In the genomic region with DNA sequence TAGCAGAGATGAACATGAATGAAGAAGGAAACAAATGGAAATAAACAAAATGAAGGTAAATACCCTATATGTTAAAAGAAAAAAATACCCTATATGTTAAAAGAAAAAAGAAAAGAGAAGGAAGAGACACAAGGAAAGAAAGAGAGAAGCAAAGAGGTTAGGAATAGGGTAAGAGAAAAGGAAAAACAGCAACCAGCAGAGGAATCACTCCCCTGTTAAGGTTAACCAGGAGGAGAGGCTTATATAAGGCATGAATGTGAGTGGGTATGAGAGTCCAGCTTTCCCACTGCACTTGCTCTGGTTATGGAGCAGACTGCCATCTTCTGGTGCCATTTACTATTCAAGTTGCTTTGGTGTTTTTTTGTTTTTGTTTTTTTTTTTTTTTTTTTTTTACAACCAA, we compare ENCODE assay signal across 8 cellular contexts. TPM values are rescaled to one million over a fixed set of nuclear protein-coding genes. Genes with fewer than 3 reads are reported as not detected.
DNase-seq lines count a peak whose midpoint lies in the region; ATAC-seq, FAIRE-seq and TF ChIP-seq lines count a peak whose summit lies in the region.

No MANE protein-coding gene starts in this region.

- POLR2A ChIA-PET in HepG2 (lab: Yijun Ruan, JAX) (interaction anchor here (0.6 to 18.7 kb wide), 5 partner anchors 14 to 230 kb away, joined by 3 to 1053 read pairs (median 3); partner anchors contain the start of genes HOMEZ and PABPN1), RWPE1 (lab: Yijun Ruan, JAX; ENCODE audit: low non-redundant PET) (interaction anchor here (1.0 kb wide), 1 partner anchor 13 kb away, joined by 5 read pairs; the partner anchor contains the start of gene HOMEZ)

- no TSS peak for BruUV-seq in HepG2 (replicated peaks; lab: Mats Ljungman, UMichigan)

- H3K36me3 ChIP-seq in HepG2 (replicated peaks in 1 of 2; ENCODE audit: control insufficient read depth in 1 of 2, insufficient read depth in 2 of 2, low read length in 2 of 2) (peaks cover 3% of the 10 kb centered on the region in 2 experiments; a peak in 1 of 5 replicates), right lobe of liver (peaks cover 0 to 10% (median 0%) of the 10 kb centered on the region in 4 donors)

- peak; percentile 87 for DNase-seq in HepG2 (ENCODE audit: low spot score)
- DNase-seq in right lobe of liver: no peak
- no peak for DNase-seq in RWPE1 (ENCODE audit: low spot score)
- DNase-seq in epithelial cell of prostate (ENCODE audit: low read depth, low spot score): peak; percentile 45
- DNase-seq in retina: peak; percentile 21
- no peak for DNase-seq in islet precursor cell
- DNase-seq in NK-92 (lab: John Stamatoyannopoulos, UW; ENCODE audit: unreplicated experiment): no peak

- TF ChIP-seq EP300 in HepG2 (IDR thresholded peaks at IDR 0.05; ENCODE audit: low read depth in 2 of 2, low read length in 2 of 2): no peak
- TF ChIP-seq EP300 in HepG2 (CRISPR knock-in tag; IDR thresholded peaks at IDR 0.05; ENCODE audit: borderline replicate concordance): no peak

- TF ChIP-seq CTCF in HepG2 (CRISPR knock-in tag; IDR thresholded peaks at IDR 0.05): peak; percentile 67
- TF ChIP-seq CTCF in right lobe of liver (IDR thresholded peaks at IDR 0.05): peak in 2 of 4 donors; percentile 22
- peak; percentile 28 for TF ChIP-seq CTCF in RWPE1 (conservative IDR thresholded peaks at IDR 0.05; ENCODE audit: low read depth)

- ATAC-seq in HepG2 (no peak), right lobe of liver (no peak), GM19351 (IDR thresholded peaks at IDR 0.05; ENCODE audit: unreplicated experiment) (no peak)

- no peak overlapping the region for H3K9ac ChIP-seq in HepG2 (ENCODE audit: insufficient read depth, low read depth, low read length)

- intact Hi-C loops in HepG2 (cut with micrococcal nuclease; ENCODE audit: unreplicated experiment): loop anchor here (1.0 to 5.0 kb wide), 2 partner anchors 34 to 177 kb away; no protein-coding TSS in a partner anchor
- intact Hi-C loops in right lobe of liver (cut with DNase I): no loop called here

- in situ Hi-C loops in HepG2 (cut with HindIII; ENCODE audit: extremely low pct_ligation_motif_present, low pct_unique_long_range_greater_than_20kb): loop anchor here (5.0 kb wide), 1 partner anchor 37 kb away; no protein-coding TSS in a partner anchor

- TF ChIP-seq RAD21 in HepG2 (CRISPR knock-in tag; IDR thresholded peaks at IDR 0.05): no peak

- H2AFZ ChIP-seq in HepG2 (ENCODE audit: low read length): no peak overlapping the region

- H3K27ac ChIP-seq in HepG2 (ENCODE audit: extremely low read length, insufficient read depth, low read length): peak overlapping the region; percentile 12
- peak overlapping the region in 1 of 3 donors; percentile 98 for H3K27ac ChIP-seq in right lobe of liver
- H3K27ac ChIP-seq in RWPE1: no peak overlapping the region
- peak overlapping the region; percentile 85 for H3K27ac ChIP-seq in epithelial cell of prostate

- TF ChIP-seq POLR2A in HepG2 (IDR thresholded peaks at IDR 0.05; ENCODE audit: insufficient read depth in 1 of 2, low read depth in 2 of 2, low read length in 2 of 2): peak in 1 of 2 experiments; percentile 32; a peak in 1 of 4 replicates
- no peak for TF ChIP-seq POLR2A in right lobe of liver (IDR thresholded peaks at IDR 0.05)

- peak; percentile 68 for FAIRE-seq in HepG2 (lab: Jason Lieb, UNC)

- H3K4me2 ChIP-seq in HepG2 (ENCODE audit: low read depth, low read length): peak overlapping the region; percentile 99; the same call in 1 of the 2 replicates

- H3K4me1 ChIP-seq in HepG2 (ENCODE audit: insufficient read depth, low read length) (peaks cover 48% of the 10 kb centered on the region), right lobe of liver (peaks cover 0 to 9% (median 3%) of the 10 kb centered on the region in 4 donors)

- H3K4me3 ChIP-seq in HepG2 (replicated peaks in 1 of 3; ENCODE audit: insufficient read depth in 1 of 3, low read depth in 2 of 3, low read length in 3 of 3) (no peak overlapping the region), right lobe of liver (no peak overlapping the region)

- peaks cover 4% of the 10 kb centered on the region for H3K79me2 ChIP-seq in HepG2 (ENCODE audit: insufficient read depth, low read length)

- H3K27me3 ChIP-seq in HepG2 (ENCODE audit: control insufficient read depth in 1 of 2, insufficient read depth in 2 of 2, low read length in 2 of 2): no peaks in the 10 kb centered on the region; a peak in 1 of 5 replicates
- no peaks in the 10 kb centered on the region for H3K27me3 ChIP-seq in right lobe of liver

- no peaks in the 10 kb centered on the region for H4K20me1 ChIP-seq in HepG2 (ENCODE audit: insufficient read depth, low read length)

- CTCF ChIA-PET in HepG2 (lab: Yijun Ruan, JAX; ENCODE audit: low intra/inter-chr PET ratio, low total read pairs): interaction anchor here (1.0 to 2.4 kb wide), 4 partner anchors 21 to 179 kb away, joined by 3 to 17 read pairs (median 8); no protein-coding TSS in a partner anchor
- CTCF ChIA-PET in RWPE1 (lab: Yijun Ruan, JAX): interaction anchor here (0.6 to 0.8 kb wide), 8 partner anchors 12 to 202 kb away, joined by 3 to 9 read pairs (median 6); no protein-coding TSS in a partner anchor

- H3K9me3 ChIP-seq in HepG2 (ENCODE audit: low read length) (no peaks in the 10 kb centered on the region), right lobe of liver (no peaks in the 10 kb centered on the region)

RNA-seq across cellular contexts. Expression of gene PPP1R3E, which starts 3.1 kb away (rescaled TPM):
- total RNA-seq in HepG2 (2016; rRNA removed; fragmentation: Illumina TruSeq; extraction: Trizol) (8.3 and 16.5 TPM in 2 replicates), right lobe of liver (10 to 100 TPM in 2 of 6 experiments, 1 to 10 TPM in 4; 4.0 to 11.1 (median 8.1) TPM)
- total RNA-seq in HepG2 (2016; cell fraction: cytosol; rRNA removed; fragmentation: Illumina TruSeq; extraction: Trizol; ENCODE audit: low read depth): 2.5 and 3.0 TPM in 2 replicates
- total RNA-seq in HepG2 (2016; cell fraction: insoluble cytoplasmic fraction; rRNA removed; fragmentation: Illumina TruSeq; extraction: Trizol): 8.0 and 15.9 TPM in 2 replicates
- 7.4 and 8.8 TPM in 2 replicates for total RNA-seq in HepG2 (2016; cell fraction: membrane; rRNA removed; fragmentation: Illumina TruSeq; extraction: Trizol)
- total RNA-seq in HepG2 (2016; cell fraction: nucleus; rRNA removed; fragmentation: Illumina TruSeq; extraction: Trizol): 19.8 and 23.1 TPM in 2 replicates
- 22.5 and 26.5 TPM in 2 replicates for polyA plus RNA-seq in HepG2 (2011; rRNA removed)
- 7.4 and 8.8 TPM in 2 replicates for polyA plus RNA-seq in HepG2 (2011; cell fraction: cytosol; rRNA removed)
- polyA plus RNA-seq in HepG2 (2011; cell fraction: nucleus; rRNA removed): 76.6 and 82.6 TPM in 2 replicates
- polyA plus RNA-seq in HepG2 (2012): 17.5 and 26.4 TPM in 2 replicates
- 3.7 and 5.1 TPM in 2 replicates for polyA plus RNA-seq in HepG2 (2016; cell fraction: cytosol; fragmentation: Illumina TruSeq; extraction: Trizol; ENCODE audit: low read depth)
- 11.7 and 14.7 TPM in 2 replicates for polyA plus RNA-seq in HepG2 (2016; cell fraction: insoluble cytoplasmic fraction; fragmentation: Illumina TruSeq; extraction: Trizol; ENCODE audit: low read depth)
- polyA plus RNA-seq in HepG2 (2016; cell fraction: membrane; fragmentation: Illumina TruSeq; extraction: Trizol; ENCODE audit: low read depth): 7.2 and 7.4 TPM in 2 replicates
- polyA plus RNA-seq in HepG2 (2016; cell fraction: nucleus; fragmentation: Illumina TruSeq; extraction: Trizol; ENCODE audit: insufficient read depth, low read depth): 47.6 and 61.8 TPM in 2 replicates
- 10.2 and 19.7 TPM in 2 replicates for polyA minus RNA-seq in HepG2 (2011; rRNA and poly(A)+ RNA removed; ENCODE audit: low replicate concordance)
- 2.6 and 4.5 TPM in 2 replicates for polyA minus RNA-seq in HepG2 (2011; cell fraction: cytosol; rRNA and poly(A)+ RNA removed)
- polyA minus RNA-seq in HepG2 (2011; cell fraction: nucleus; rRNA and poly(A)+ RNA removed): 55.5 and 56.2 TPM in 2 replicates

RNA-seq across cellular contexts. Expression of gene BCL2L2, which starts 7.1 kb away (rescaled TPM):
- 26.6 and 28.1 TPM in 2 replicates for total RNA-seq in HepG2 (2016; rRNA removed; fragmentation: Illumina TruSeq; extraction: Trizol)
- total RNA-seq in HepG2 (2016; cell fraction: cytosol; rRNA removed; fragmentation: Illumina TruSeq; extraction: Trizol; ENCODE audit: low read depth): 5.8 and 7.1 TPM in 2 replicates
- 23.5 and 29.8 TPM in 2 replicates for total RNA-seq in HepG2 (2016; cell fraction: insoluble cytoplasmic fraction; rRNA removed; fragmentation: Illumina TruSeq; extraction: Trizol)
- 24.4 and 25.0 TPM in 2 replicates for total RNA-seq in HepG2 (2016; cell fraction: membrane; rRNA removed; fragmentation: Illumina TruSeq; extraction: Trizol)
- 38.0 and 39.0 TPM in 2 replicates for total RNA-seq in HepG2 (2016; cell fraction: nucleus; rRNA removed; fragmentation: Illumina TruSeq; extraction: Trizol)
- 49.8 and 58.5 TPM in 2 replicates for polyA plus RNA-seq in HepG2 (2011; rRNA removed)
- 47.5 and 52.5 TPM in 2 replicates for polyA plus RNA-seq in HepG2 (2011; cell fraction: cytosol; rRNA removed)
- 125 and 134 TPM in 2 replicates for polyA plus RNA-seq in HepG2 (2011; cell fraction: nucleus; rRNA removed)
- polyA plus RNA-seq in HepG2 (2012): 58.4 and 61.4 TPM in 2 replicates
- polyA plus RNA-seq in HepG2 (2016; cell fraction: cytosol; fragmentation: Illumina TruSeq; extraction: Trizol; ENCODE audit: low read depth): 5.0 and 5.6 TPM in 2 replicates
- polyA plus RNA-seq in HepG2 (2016; cell fraction: insoluble cytoplasmic fraction; fragmentation: Illumina TruSeq; extraction: Trizol; ENCODE audit: low read depth): 24.9 and 26.1 TPM in 2 replicates
- polyA plus RNA-seq in HepG2 (2016; cell fraction: membrane; fragmentation: Illumina TruSeq; extraction: Trizol; ENCODE audit: low read depth): 16.9 and 17.1 TPM in 2 replicates
- 62.1 and 68.2 TPM in 2 replicates for polyA plus RNA-seq in HepG2 (2016; cell fraction: nucleus; fragmentation: Illumina TruSeq; extraction: Trizol; ENCODE audit: insufficient read depth, low read depth)
- 14.9 and 41.6 TPM in 2 replicates for polyA minus RNA-seq in HepG2 (2011; rRNA and poly(A)+ RNA removed; ENCODE audit: low replicate concordance)
- polyA minus RNA-seq in HepG2 (2011; cell fraction: cytosol; rRNA and poly(A)+ RNA removed): 15.1 and 17.5 TPM in 2 replicates
- 64.5 and 72.0 TPM in 2 replicates for polyA minus RNA-seq in HepG2 (2011; cell fraction: nucleus; rRNA and poly(A)+ RNA removed)
- 10 to 100 TPM in 4 of 6 experiments, 1 to 10 TPM in 2; 8.8 to 15.8 (median 12.1) TPM for total RNA-seq in right lobe of liver

RNA-seq across cellular contexts. Expression of gene HOMEZ, which starts 13.6 kb away (rescaled TPM):
- total RNA-seq in HepG2 (2016; rRNA removed; fragmentation: Illumina TruSeq; extraction: Trizol) (13.6 and 14.5 TPM in 2 replicates), right lobe of liver (1 to 10 TPM; 3.4 to 8.8 (median 5.3) TPM)
- total RNA-seq in HepG2 (2016; cell fraction: cytosol; rRNA removed; fragmentation: Illumina TruSeq; extraction: Trizol; ENCODE audit: low read depth): 11.3 and 13.1 TPM in 2 replicates
- 10.5 and 16.1 TPM in 2 replicates for total RNA-seq in HepG2 (2016; cell fraction: insoluble cytoplasmic fraction; rRNA removed; fragmentation: Illumina TruSeq; extraction: Trizol)
- total RNA-seq in HepG2 (2016; cell fraction: membrane; rRNA removed; fragmentation: Illumina TruSeq; extraction: Trizol): 14.8 and 16.4 TPM in 2 replicates
- total RNA-seq in HepG2 (2016; cell fraction: nucleus; rRNA removed; fragmentation: Illumina TruSeq; extraction: Trizol): 10.9 and 15.9 TPM in 2 replicates
- 31.8 and 35.0 TPM in 2 replicates for polyA plus RNA-seq in HepG2 (2011; rRNA removed)
- 26.7 and 26.8 TPM in 2 replicates for polyA plus RNA-seq in HepG2 (2011; cell fraction: cytosol; rRNA removed)
- polyA plus RNA-seq in HepG2 (2011; cell fraction: nucleus; rRNA removed): 13.9 and 15.8 TPM in 2 replicates
- 11.3 and 15.2 TPM in 2 replicates for polyA plus RNA-seq in HepG2 (2012)
- 29.8 and 33.7 TPM in 2 replicates for polyA plus RNA-seq in HepG2 (2016; cell fraction: cytosol; fragmentation: Illumina TruSeq; extraction: Trizol; ENCODE audit: low read depth)
- 16.7 and 23.2 TPM in 2 replicates for polyA plus RNA-seq in HepG2 (2016; cell fraction: insoluble cytoplasmic fraction; fragmentation: Illumina TruSeq; extraction: Trizol; ENCODE audit: low read depth)
- polyA plus RNA-seq in HepG2 (2016; cell fraction: membrane; fragmentation: Illumina TruSeq; extraction: Trizol; ENCODE audit: low read depth): 23.7 and 26.4 TPM in 2 replicates
- polyA plus RNA-seq in HepG2 (2016; cell fraction: nucleus; fragmentation: Illumina TruSeq; extraction: Trizol; ENCODE audit: insufficient read depth, low read depth): 20.7 and 24.1 TPM in 2 replicates
- polyA minus RNA-seq in HepG2 (2011; rRNA and poly(A)+ RNA removed; ENCODE audit: low replicate concordance): 56.0 and 72.1 TPM in 2 replicates
- 22.0 and 25.8 TPM in 2 replicates for polyA minus RNA-seq in HepG2 (2011; cell fraction: cytosol; rRNA and poly(A)+ RNA removed)
- 19.6 and 28.8 TPM in 2 replicates for polyA minus RNA-seq in HepG2 (2011; cell fraction: nucleus; rRNA and poly(A)+ RNA removed)

RNA-seq across cellular contexts. Expression of gene PABPN1, which starts 21.7 kb away (rescaled TPM):
- total RNA-seq in HepG2 (2016; rRNA removed; fragmentation: Illumina TruSeq; extraction: Trizol) (173 and 233 TPM in 2 replicates), right lobe of liver (10 to 100 TPM; 23.6 to 95.3 (median 64.6) TPM)
- total RNA-seq in HepG2 (2016; cell fraction: cytosol; rRNA removed; fragmentation: Illumina TruSeq; extraction: Trizol; ENCODE audit: low read depth): 164 and 170 TPM in 2 replicates
- total RNA-seq in HepG2 (2016; cell fraction: insoluble cytoplasmic fraction; rRNA removed; fragmentation: Illumina TruSeq; extraction: Trizol): 151 and 261 TPM in 2 replicates
- 240 and 258 TPM in 2 replicates for total RNA-seq in HepG2 (2016; cell fraction: membrane; rRNA removed; fragmentation: Illumina TruSeq; extraction: Trizol)
- 233 and 257 TPM in 2 replicates for total RNA-seq in HepG2 (2016; cell fraction: nucleus; rRNA removed; fragmentation: Illumina TruSeq; extraction: Trizol)
- 524 and 560 TPM in 2 replicates for polyA plus RNA-seq in HepG2 (2011; rRNA removed)
- polyA plus RNA-seq in HepG2 (2011; cell fraction: cytosol; rRNA removed): 223 and 254 TPM in 2 replicates
- polyA plus RNA-seq in HepG2 (2011; cell fraction: nucleus; rRNA removed): 1,653 and 1,890 TPM in 2 replicates
- polyA plus RNA-seq in HepG2 (2012): 250 and 273 TPM in 2 replicates
- polyA plus RNA-seq in HepG2 (2016; cell fraction: cytosol; fragmentation: Illumina TruSeq; extraction: Trizol; ENCODE audit: low read depth): 203 and 217 TPM in 2 replicates
- polyA plus RNA-seq in HepG2 (2016; cell fraction: insoluble cytoplasmic fraction; fragmentation: Illumina TruSeq; extraction: Trizol; ENCODE audit: low read depth): 267 and 292 TPM in 2 replicates
- 282 and 307 TPM in 2 replicates for polyA plus RNA-seq in HepG2 (2016; cell fraction: membrane; fragmentation: Illumina TruSeq; extraction: Trizol; ENCODE audit: low read depth)
- polyA plus RNA-seq in HepG2 (2016; cell fraction: nucleus; fragmentation: Illumina TruSeq; extraction: Trizol; ENCODE audit: insufficient read depth, low read depth): 742 and 751 TPM in 2 replicates
- polyA minus RNA-seq in HepG2 (2011; rRNA and poly(A)+ RNA removed; ENCODE audit: low replicate concordance): 87.7 and 98.1 TPM in 2 replicates
- polyA minus RNA-seq in HepG2 (2011; cell fraction: cytosol; rRNA and poly(A)+ RNA removed): 48.4 and 51.4 TPM in 2 replicates
- polyA minus RNA-seq in HepG2 (2011; cell fraction: nucleus; rRNA and poly(A)+ RNA removed): 305 and 331 TPM in 2 replicates

RNA-seq across cellular contexts. Expression of gene SLC22A17, which starts 53.1 kb away (rescaled TPM):
- total RNA-seq in HepG2 (2016; rRNA removed; fragmentation: Illumina TruSeq; extraction: Trizol): 0.48 and 0.95 TPM in 2 replicates
- total RNA-seq in HepG2 (2016; cell fraction: cytosol; rRNA removed; fragmentation: Illumina TruSeq; extraction: Trizol; ENCODE audit: low read depth): 0.30 TPM in 1 of 2 replicates, not detected in the other
- 0.21 and 0.91 TPM in 2 replicates for total RNA-seq in HepG2 (2016; cell fraction: insoluble cytoplasmic fraction; rRNA removed; fragmentation: Illumina TruSeq; extraction: Trizol)
- 0.12 and 0.31 TPM in 2 replicates for total RNA-seq in HepG2 (2016; cell fraction: membrane; rRNA removed; fragmentation: Illumina TruSeq; extraction: Trizol)
- 1.2 TPM in 2 replicates for total RNA-seq in HepG2 (2016; cell fraction: nucleus; rRNA removed; fragmentation: Illumina TruSeq; extraction: Trizol)
- 1.1 and 1.8 TPM in 2 replicates for polyA plus RNA-seq in HepG2 (2011; rRNA removed)
- polyA plus RNA-seq in HepG2 (2011; cell fraction: cytosol; rRNA removed): 0.69 and 0.98 TPM in 2 replicates
- polyA plus RNA-seq in HepG2 (2011; cell fraction: nucleus; rRNA removed): 9.4 and 11.6 TPM in 2 replicates
- 1.7 and 2.3 TPM in 2 replicates for polyA plus RNA-seq in HepG2 (2012)
- 0.12 and 0.14 TPM in 2 replicates for polyA plus RNA-seq in HepG2 (2016; cell fraction: cytosol; fragmentation: Illumina TruSeq; extraction: Trizol; ENCODE audit: low read depth)
- 0.27 and 0.67 TPM in 2 replicates for polyA plus RNA-seq in HepG2 (2016; cell fraction: insoluble cytoplasmic fraction; fragmentation: Illumina TruSeq; extraction: Trizol; ENCODE audit: low read depth)
- 0.16 and 0.19 TPM in 2 replicates for polyA plus RNA-seq in HepG2 (2016; cell fraction: membrane; fragmentation: Illumina TruSeq; extraction: Trizol; ENCODE audit: low read depth)
- 3.6 and 3.8 TPM in 2 replicates for polyA plus RNA-seq in HepG2 (2016; cell fraction: nucleus; fragmentation: Illumina TruSeq; extraction: Trizol; ENCODE audit: insufficient read depth, low read depth)
- 3.1 TPM in 1 of 2 replicates, not detected in the other for polyA minus RNA-seq in HepG2 (2011; rRNA and poly(A)+ RNA removed; ENCODE audit: low replicate concordance)
- 0.59 and 1.5 TPM in 2 replicates for polyA minus RNA-seq in HepG2 (2011; cell fraction: cytosol; rRNA and poly(A)+ RNA removed)
- 0.99 and 1.9 TPM in 2 replicates for polyA minus RNA-seq in HepG2 (2011; cell fraction: nucleus; rRNA and poly(A)+ RNA removed)
- total RNA-seq in right lobe of liver: 1 to 10 TPM; 1.5 to 2.7 (median 2.1) TPM

Comparison
In these comparisons a context has a peak if more than half of its experiments do, and no peak if none do; other contexts are left out.
1. DNase-seq: peak in HepG2 (single experiment), epithelial cell of prostate (single experiment) and retina (single experiment); none in right lobe of liver (0 of 3), RWPE1 (single experiment), islet precursor cell (single experiment) and NK-92 (single experiment).